8 cellular contexts compared by ENCODE assay signal in genomic region chr1:37486680-37487618, GRCh38. TPM values are rescaled to one million over a fixed set of nuclear protein-coding genes. Genes with fewer than 3 reads are reported as not detected.
DNase-seq lines count a peak whose midpoint lies in the region; ATAC-seq and TF ChIP-seq lines count a peak whose summit lies in the region.

No MANE protein-coding gene starts in this region.

- H3K36me3 ChIP-seq in CD4-positive, alpha-beta memory T cell (ENCODE audit: insufficient read depth, low read length) = peaks cover 42% of the 10 kb centered on the region
- H3K36me3 ChIP-seq in HCT116 (ENCODE audit: control insufficient read depth in 1 of 2, insufficient read depth in 2 of 2, low read length in 2 of 2) = peaks cover 3 to 26% of the 10 kb centered on the region in 2 experiments; a peak in 2 of 4 replicates
- H3K36me3 ChIP-seq in OCI-LY3 (replicated peaks; ENCODE audit: low read depth, low read length) = peaks cover 12% of the 10 kb centered on the region
- H3K36me3 ChIP-seq in stomach smooth muscle (ENCODE audit: control insufficient read depth in 2 of 2, insufficient read depth in 2 of 2, low read length in 2 of 2) = peaks cover 27 to 35% of the 10 kb centered on the region in 2 donors

- TF ChIP-seq POLR2A in HCT116 (IDR thresholded peaks at IDR 0.05; ENCODE audit: borderline replicate concordance, extremely low read depth, insufficient read depth, insufficient read length) = no peak

- POLR2A ChIA-PET in CD4-positive, alpha-beta memory T cell (lab: Charles Lee; ENCODE audit: partially characterized antibody) = interaction anchor here (0.6 to 11.1 kb wide), 11 partner anchors 9 to 204 kb away, joined by 3 to 229 read pairs (median 3); partner anchors contain the start of genes MEAF6, SNIP1 and ZC3H12A
- POLR2A ChIA-PET in HCT116 (lab: Charles Lee) = interaction anchor here (0.7 to 4.7 kb wide), 4 partner anchors 8 to 178 kb away, joined by 3 to 34 read pairs (median 4); partner anchors contain the start of gene ZC3H12A

- no peaks in the 10 kb centered on the region for H3K27me3 ChIP-seq in CD4-positive, alpha-beta memory T cell (ENCODE audit: insufficient read depth, low read length)
- H3K27me3 ChIP-seq in HCT116 (ENCODE audit: insufficient read depth, low read length) (no peaks in the 10 kb centered on the region), OCI-LY3 (ENCODE audit: low read depth, low read length) (no peaks in the 10 kb centered on the region), stomach smooth muscle (ENCODE audit: control insufficient read depth in 1 of 2, insufficient read depth in 2 of 2, low read length in 2 of 2) (no peaks in the 10 kb centered on the region)

- peaks cover 17% of the 10 kb centered on the region for H3K4me1 ChIP-seq in CD4-positive, alpha-beta memory T cell (ENCODE audit: insufficient read depth, low read length)
- peaks cover 0 to 5% of the 10 kb centered on the region in 2 experiments; a peak in 2 of 4 replicates for H3K4me1 ChIP-seq in HCT116 (ENCODE audit: control insufficient read depth in 1 of 2, insufficient read depth in 2 of 2, low read length in 2 of 2)
- H3K4me1 ChIP-seq in OCI-LY3 (ENCODE audit: low read length) = no peaks in the 10 kb centered on the region
- H3K4me1 ChIP-seq in stomach smooth muscle (ENCODE audit: control insufficient read depth, insufficient read depth, low read length) = peaks cover 29% of the 10 kb centered on the region

- no peaks in the 10 kb centered on the region for H3K27me3 Mint-ChIP-seq in CD4-positive, alpha-beta memory T cell
- H3K27me3 Mint-ChIP-seq in activated T-cell treated with anti-CD3 and anti-CD28 coated beads, Interleukin-2, amount 50 U/mL, for 4 hours (ENCODE audit: low read depth) = no peaks in the 10 kb centered on the region
- H3K27me3 Mint-ChIP-seq in naive B cell = no peaks in the 10 kb centered on the region

- H3K9me3 ChIP-seq in CD4-positive, alpha-beta memory T cell (ENCODE audit: control insufficient read depth in 1 of 2, low read length in 2 of 2) = no peaks in the 10 kb centered on the region
- H3K9me3 ChIP-seq in HCT116 (ENCODE audit: control insufficient read depth in 1 of 2, insufficient read depth in 1 of 2, low read depth in 1 of 2, low read length in 2 of 2) = no peaks in the 10 kb centered on the region
- H3K9me3 ChIP-seq in OCI-LY3 (ENCODE audit: insufficient read depth, low read length) = no peaks in the 10 kb centered on the region
- H3K9me3 ChIP-seq in stomach smooth muscle (ENCODE audit: control insufficient read depth in 2 of 2, low read length in 2 of 2) = no peaks in the 10 kb centered on the region

- TF ChIP-seq CTCF in HCT116 (IDR thresholded peaks at IDR 0.05 in 2 of 3, conservative IDR thresholded peaks at IDR 0.05 in 1 of 3; ENCODE audit: borderline replicate concordance in 1 of 3, insufficient read depth in 1 of 3, low read depth in 2 of 3, low read length in 2 of 3) = peak; percentile 92 to 99 (median 98)
- peak; percentile 75 for TF ChIP-seq CTCF in OCI-LY3 (IDR thresholded peaks at IDR 0.05; ENCODE audit: low read depth, low read length)

- CTCF ChIA-PET in CD4-positive, alpha-beta memory T cell (lab: Charles Lee; ENCODE audit: partially characterized antibody) = interaction anchor here (0.7 to 11.5 kb wide), 25 partner anchors 11 to 373 kb away, joined by 3 to 417 read pairs (median 5); partner anchors contain the start of genes GNL2, MEAF6, SNIP1 and ZC3H12A
- CTCF ChIA-PET in HCT116 (lab: Charles Lee) = interaction anchor here (0.5 to 4.7 kb wide), 22 partner anchors 9 to 971 kb away, joined by 3 to 62 read pairs (median 5); partner anchors contain the start of genes MEAF6 and ZC3H12A

- peak overlapping the region; percentile 42 for H3K27ac ChIP-seq in CD4-positive, alpha-beta memory T cell (ENCODE audit: low read depth, low read length)
- H3K27ac ChIP-seq in HCT116 (ENCODE audit: low read depth, low read length) = no peak overlapping the region
- no peak overlapping the region for H3K27ac ChIP-seq in OCI-LY3 (ENCODE audit: low read length)
- H3K27ac ChIP-seq in stomach smooth muscle (ENCODE audit: low read length) = peak overlapping the region; percentile 37

- H4K20me1 ChIP-seq in HCT116 (ENCODE audit: insufficient read depth) (no peaks in the 10 kb centered on the region), OCI-LY3 (ENCODE audit: insufficient read depth, low read length) (peaks cover 22% of the 10 kb centered on the region)

- no peaks in the 10 kb centered on the region for H3K9me3 Mint-ChIP-seq in CD4-positive, alpha-beta memory T cell
- H3K9me3 Mint-ChIP-seq in activated T-cell treated with anti-CD3 and anti-CD28 coated beads, Interleukin-2, amount 50 U/mL, for 4 hours = no peaks in the 10 kb centered on the region
- H3K9me3 Mint-ChIP-seq in naive B cell = no peaks in the 10 kb centered on the region

- no peak overlapping the region for H3K4me3 Mint-ChIP-seq in CD4-positive, alpha-beta memory T cell
- H3K4me3 Mint-ChIP-seq in activated T-cell treated with anti-CD3 and anti-CD28 coated beads, Interleukin-2, amount 50 U/mL, for 4 hours = no peak overlapping the region
- H3K4me3 Mint-ChIP-seq in naive B cell = peak overlapping the region in 3 of 8 donors; percentile 36 to 68 (median 59)

- H3K9ac ChIP-seq in HCT116 (ENCODE audit: low read length) (no peak overlapping the region), OCI-LY3 (ENCODE audit: low read length) (no peak overlapping the region), stomach smooth muscle (ENCODE audit: low read length in 2 of 2) (no peak overlapping the region)

- H3K4me2 ChIP-seq in HCT116 (ENCODE audit: low read length) (0 out of 2 replicates have a peak overlapping the region, but pooled peaks have one; percentile 17), OCI-LY3 (ENCODE audit: low read length) (no peak overlapping the region)

- H3K4me1 Mint-ChIP-seq in CD4-positive, alpha-beta memory T cell = peaks cover 8 to 21% (median 14%) of the 10 kb centered on the region in 4 donors
- H3K4me1 Mint-ChIP-seq in activated T-cell treated with anti-CD3 and anti-CD28 coated beads, Interleukin-2, amount 50 U/mL, for 4 hours (ENCODE audit: low read depth) = peaks cover 19% of the 10 kb centered on the region
- H3K4me1 Mint-ChIP-seq in naive B cell = peaks cover 20 to 35% (median 23%) of the 10 kb centered on the region in 3 donors

- H2AFZ ChIP-seq in HCT116 (ENCODE audit: low read depth, low read length, poor library complexity, severe bottlenecking) (no peak overlapping the region), OCI-LY3 (ENCODE audit: low read depth, low read length) (no peak overlapping the region)

- DNase-seq in CD4-positive, alpha-beta memory T cell = peak; percentile 69 to 80 (median 71)
- DNase-seq in HCT116 (ENCODE audit: low read depth, low spot score) (peak; percentile 31), naive B cell (peak; percentile 66)
- DNase-seq in activated T-cell treated with anti-CD3 and anti-CD28 coated beads, Interleukin-2, amount 50 U/mL, for 4 hours = peak; percentile 83

- no peaks in the 10 kb centered on the region for H3K79me2 ChIP-seq in HCT116 (ENCODE audit: insufficient read depth, low read length)
- peaks cover 1% of the 10 kb centered on the region; the same call in 1 of the 2 replicates for H3K79me2 ChIP-seq in OCI-LY3 (ENCODE audit: low read length)

- RAD21 ChIA-PET in HCT116 (lab: Charles Lee; ENCODE audit: low non-redundant PET in 1 of 2, low total read pairs in 2 of 2, uncharacterized antibody in 2 of 2, unreplicated experiment in 2 of 2) = interaction anchor here (0.7 to 1.6 kb wide), 8 partner anchors 11 to 911 kb away, joined by 3 to 8 read pairs (median 4); partner anchors contain the start of gene ZC3H12A (in 1 of the 2)

- peak; percentile 89 for ATAC-seq in HCT116
- ATAC-seq in activated T-cell treated with anti-CD3 and anti-CD28 coated beads, Interleukin-2, amount 50 U/mL, for 4 hours = peak; percentile 66 to 70
- ATAC-seq in esophagus mucosa = peak; percentile 75
- peak; percentile 58 to 77 for ATAC-seq in naive B cell (ENCODE audit: low read depth in 2 of 2)
- no peak for ATAC-seq in GM18517 (IDR thresholded peaks at IDR 0.05; ENCODE audit: unreplicated experiment)

- no TSS peak for BruUV-seq in HCT116 (replicated peaks; lab: Mats Ljungman, UMichigan)

- H3K4me3 ChIP-seq in CD4-positive, alpha-beta memory T cell (ENCODE audit: low read length in 2 of 2) = no peak overlapping the region
- H3K4me3 ChIP-seq in HCT116 (replicated peaks in 1 of 2; ENCODE audit: low read depth in 1 of 2, low read length in 2 of 2) = no peak overlapping the region
- no peak overlapping the region for H3K4me3 ChIP-seq in OCI-LY3 (ENCODE audit: low read length)
- H3K4me3 ChIP-seq in stomach smooth muscle (ENCODE audit: low read length in 2 of 2) = no peak overlapping the region

- H3K27ac Mint-ChIP-seq in CD4-positive, alpha-beta memory T cell = peak overlapping the region; percentile 78 to 100 (median 91)
- peak overlapping the region; percentile 52 to 94 (median 71) for H3K27ac Mint-ChIP-seq in naive B cell

- H3K36me3 Mint-ChIP-seq in CD4-positive, alpha-beta memory T cell = peaks cover 14 to 57% of the 10 kb centered on the region in 2 donors
- H3K36me3 Mint-ChIP-seq in activated T-cell treated with anti-CD3 and anti-CD28 coated beads, Interleukin-2, amount 50 U/mL, for 4 hours (ENCODE audit: insufficient read depth) = peaks cover 18% of the 10 kb centered on the region
- peaks cover 0 to 23% of the 10 kb centered on the region in 2 donors for H3K36me3 Mint-ChIP-seq in naive B cell

- TF ChIP-seq RAD21 in HCT116 (IDR thresholded peaks at IDR 0.05; ENCODE audit: low read depth) = peak; percentile 95

- intact Hi-C loops in CD4-positive, alpha-beta memory T cell (cut with micrococcal nuclease) = loop anchor here (1.0 kb wide), 4 partner anchors 8 to 195 kb away; no protein-coding TSS in a partner anchor
- intact Hi-C loops in HCT116 (cut with micrococcal nuclease) = loop anchor here (1.0 kb wide), 1 partner anchor 32 kb away; no protein-coding TSS in a partner anchor

- no peaks in the 10 kb centered on the region for H3K9me2 ChIP-seq in HCT116 (ENCODE audit: insufficient read depth)

TF ChIP-seq in HCT116, 20 proteins besides CTCF, POLR2A, EP300 and RAD21 (continues in another document):
- TF ChIP-seq ZNF274 (IDR thresholded peaks at IDR 0.05; ENCODE audit: low read depth, low read length) = no peak
- no peak for TF ChIP-seq SRF (IDR thresholded peaks at IDR 0.05; ENCODE audit: low read depth)

RNA-seq across cellular contexts. Expression of gene ZC3H12A, which starts 12.6 kb away (rescaled TPM):
- 10 to 100 TPM; 54.6 to 60.7 TPM for total RNA-seq in CD4-positive, alpha-beta memory T cell
- 10 to 100 TPM; 10.6 to 19.9 TPM for polyA plus RNA-seq in CD4-positive, alpha-beta memory T cell
- 10.6 TPM for total RNA-seq in HCT116 (2021; ENCODE audit: unreplicated experiment)
- 12.3 and 13.1 TPM in 2 replicates for polyA plus RNA-seq in HCT116 (2012)
- total RNA-seq in activated T-cell treated with anti-CD3 and anti-CD28 coated beads, Interleukin-2, amount 50 U/mL, for 4 hours = 10 to 100 TPM; 48.7 to 64.8 (median 59.8) TPM
- 43.6 TPM for total RNA-seq in esophagus mucosa
- 10 to 100 TPM; 15.5 to 26.7 (median 17.6) TPM for polyA plus RNA-seq in naive B cell (ENCODE audit: low read depth in 6 of 6)

RNA-seq across cellular contexts. Expression of gene MEAF6, which starts 27.6 kb away (rescaled TPM):
- total RNA-seq in CD4-positive, alpha-beta memory T cell = 10 to 100 TPM; 97.9 to 98.2 TPM
- 100 to 1,000 TPM; 132 to 221 TPM for polyA plus RNA-seq in CD4-positive, alpha-beta memory T cell
- 50.3 TPM for total RNA-seq in HCT116 (2021; ENCODE audit: unreplicated experiment)
- polyA plus RNA-seq in HCT116 (2012) = 19.8 and 29.1 TPM in 2 replicates
- 100 to 1,000 TPM in 1 of 3 donors, 10 to 100 TPM in 2; 87.2 to 104 (median 95.6) TPM for total RNA-seq in activated T-cell treated with anti-CD3 and anti-CD28 coated beads, Interleukin-2, amount 50 U/mL, for 4 hours
- 32.7 TPM for total RNA-seq in esophagus mucosa
- polyA plus RNA-seq in naive B cell (ENCODE audit: low read depth in 6 of 6) = 100 to 1,000 TPM; 137 to 208 (median 175) TPM

Comparison
In these comparisons a context has a peak if more than half of its experiments do, and no peak if none do; other contexts are left out.
1. DNase-seq: peak in every context shown above with its lines; median percentile 83 in activated T-cell treated with anti-CD3 and anti-CD28 coated beads, Interleukin-2, amount 50 U/mL, for 4 hours; 71 in CD4-positive, alpha-beta memory T cell; 66 in naive B cell; 31 in HCT116.
2. H3K27ac ChIP-seq: peak in CD4-positive, alpha-beta memory T cell (single experiment) and stomach smooth muscle (single experiment); none in HCT116 (single experiment) and OCI-LY3 (single experiment).